2 cellular contexts compared by ENCODE assay signal in the genomic region with DNA sequence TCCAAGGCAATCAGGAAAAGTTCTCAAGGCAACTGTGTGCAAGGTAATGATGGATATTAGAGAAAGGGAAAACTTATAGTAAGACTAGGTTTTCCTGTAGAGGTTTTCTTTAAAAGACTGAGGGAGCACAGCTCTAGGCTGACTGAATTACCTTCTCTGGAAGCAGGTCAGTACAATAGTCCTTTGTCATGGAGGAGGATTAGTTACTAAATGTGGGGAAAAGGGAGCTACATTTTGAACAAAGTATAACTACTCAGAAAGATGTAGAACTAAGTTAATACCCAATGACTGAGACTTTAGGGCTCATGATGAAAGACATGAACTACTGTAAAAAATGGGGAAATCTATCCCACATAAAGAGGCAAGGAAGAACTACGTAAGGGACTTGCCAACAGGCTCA.
TF ChIP-seq lines count a peak whose summit lies in the region.

No MANE protein-coding gene starts in this region.

TF ChIP-seq in H1, 55 proteins besides CTCF, POLR2A, EP300 and RAD21:
- TF ChIP-seq CBX8 (IDR thresholded peaks at IDR 0.05; ENCODE audit: borderline replicate concordance, low read depth, low read length) = no peak
- TF ChIP-seq, protein P1, sequence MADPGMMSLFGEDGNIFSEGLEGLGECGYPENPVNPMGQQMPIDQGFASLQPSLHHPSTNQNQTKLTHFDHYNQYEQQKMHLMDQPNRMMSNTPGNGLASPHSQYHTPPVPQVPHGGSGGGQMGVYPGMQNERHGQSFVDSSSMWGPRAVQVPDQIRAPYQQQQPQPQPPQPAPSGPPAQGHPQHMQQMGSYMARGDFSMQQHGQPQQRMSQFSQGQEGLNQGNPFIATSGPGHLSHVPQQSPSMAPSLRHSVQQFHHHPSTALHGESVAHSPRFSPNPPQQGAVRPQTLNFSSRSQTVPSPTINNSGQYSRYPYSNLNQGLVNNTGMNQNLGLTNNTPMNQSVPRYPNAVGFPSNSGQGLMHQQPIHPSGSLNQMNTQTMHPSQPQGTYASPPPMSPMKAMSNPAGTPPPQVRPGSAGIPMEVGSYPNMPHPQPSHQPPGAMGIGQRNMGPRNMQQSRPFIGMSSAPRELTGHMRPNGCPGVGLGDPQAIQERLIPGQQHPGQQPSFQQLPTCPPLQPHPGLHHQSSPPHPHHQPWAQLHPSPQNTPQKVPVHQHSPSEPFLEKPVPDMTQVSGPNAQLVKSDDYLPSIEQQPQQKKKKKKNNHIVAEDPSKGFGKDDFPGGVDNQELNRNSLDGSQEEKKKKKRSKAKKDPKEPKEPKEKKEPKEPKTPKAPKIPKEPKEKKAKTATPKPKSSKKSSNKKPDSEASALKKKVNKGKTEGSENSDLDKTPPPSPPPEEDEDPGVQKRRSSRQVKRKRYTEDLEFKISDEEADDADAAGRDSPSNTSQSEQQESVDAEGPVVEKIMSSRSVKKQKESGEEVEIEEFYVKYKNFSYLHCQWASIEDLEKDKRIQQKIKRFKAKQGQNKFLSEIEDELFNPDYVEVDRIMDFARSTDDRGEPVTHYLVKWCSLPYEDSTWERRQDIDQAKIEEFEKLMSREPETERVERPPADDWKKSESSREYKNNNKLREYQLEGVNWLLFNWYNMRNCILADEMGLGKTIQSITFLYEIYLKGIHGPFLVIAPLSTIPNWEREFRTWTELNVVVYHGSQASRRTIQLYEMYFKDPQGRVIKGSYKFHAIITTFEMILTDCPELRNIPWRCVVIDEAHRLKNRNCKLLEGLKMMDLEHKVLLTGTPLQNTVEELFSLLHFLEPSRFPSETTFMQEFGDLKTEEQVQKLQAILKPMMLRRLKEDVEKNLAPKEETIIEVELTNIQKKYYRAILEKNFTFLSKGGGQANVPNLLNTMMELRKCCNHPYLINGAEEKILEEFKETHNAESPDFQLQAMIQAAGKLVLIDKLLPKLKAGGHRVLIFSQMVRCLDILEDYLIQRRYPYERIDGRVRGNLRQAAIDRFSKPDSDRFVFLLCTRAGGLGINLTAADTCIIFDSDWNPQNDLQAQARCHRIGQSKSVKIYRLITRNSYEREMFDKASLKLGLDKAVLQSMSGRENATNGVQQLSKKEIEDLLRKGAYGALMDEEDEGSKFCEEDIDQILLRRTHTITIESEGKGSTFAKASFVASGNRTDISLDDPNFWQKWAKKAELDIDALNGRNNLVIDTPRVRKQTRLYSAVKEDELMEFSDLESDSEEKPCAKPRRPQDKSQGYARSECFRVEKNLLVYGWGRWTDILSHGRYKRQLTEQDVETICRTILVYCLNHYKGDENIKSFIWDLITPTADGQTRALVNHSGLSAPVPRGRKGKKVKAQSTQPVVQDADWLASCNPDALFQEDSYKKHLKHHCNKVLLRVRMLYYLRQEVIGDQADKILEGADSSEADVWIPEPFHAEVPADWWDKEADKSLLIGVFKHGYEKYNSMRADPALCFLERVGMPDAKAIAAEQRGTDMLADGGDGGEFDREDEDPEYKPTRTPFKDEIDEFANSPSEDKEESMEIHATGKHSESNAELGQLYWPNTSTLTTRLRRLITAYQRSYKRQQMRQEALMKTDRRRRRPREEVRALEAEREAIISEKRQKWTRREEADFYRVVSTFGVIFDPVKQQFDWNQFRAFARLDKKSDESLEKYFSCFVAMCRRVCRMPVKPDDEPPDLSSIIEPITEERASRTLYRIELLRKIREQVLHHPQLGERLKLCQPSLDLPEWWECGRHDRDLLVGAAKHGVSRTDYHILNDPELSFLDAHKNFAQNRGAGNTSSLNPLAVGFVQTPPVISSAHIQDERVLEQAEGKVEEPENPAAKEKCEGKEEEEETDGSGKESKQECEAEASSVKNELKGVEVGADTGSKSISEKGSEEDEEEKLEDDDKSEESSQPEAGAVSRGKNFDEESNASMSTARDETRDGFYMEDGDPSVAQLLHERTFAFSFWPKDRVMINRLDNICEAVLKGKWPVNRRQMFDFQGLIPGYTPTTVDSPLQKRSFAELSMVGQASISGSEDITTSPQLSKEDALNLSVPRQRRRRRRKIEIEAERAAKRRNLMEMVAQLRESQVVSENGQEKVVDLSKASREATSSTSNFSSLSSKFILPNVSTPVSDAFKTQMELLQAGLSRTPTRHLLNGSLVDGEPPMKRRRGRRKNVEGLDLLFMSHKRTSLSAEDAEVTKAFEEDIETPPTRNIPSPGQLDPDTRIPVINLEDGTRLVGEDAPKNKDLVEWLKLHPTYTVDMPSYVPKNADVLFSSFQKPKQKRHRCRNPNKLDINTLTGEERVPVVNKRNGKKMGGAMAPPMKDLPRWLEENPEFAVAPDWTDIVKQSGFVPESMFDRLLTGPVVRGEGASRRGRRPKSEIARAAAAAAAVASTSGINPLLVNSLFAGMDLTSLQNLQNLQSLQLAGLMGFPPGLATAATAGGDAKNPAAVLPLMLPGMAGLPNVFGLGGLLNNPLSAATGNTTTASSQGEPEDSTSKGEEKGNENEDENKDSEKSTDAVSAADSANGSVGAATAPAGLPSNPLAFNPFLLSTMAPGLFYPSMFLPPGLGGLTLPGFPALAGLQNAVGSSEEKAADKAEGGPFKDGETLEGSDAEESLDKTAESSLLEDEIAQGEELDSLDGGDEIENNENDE (IDR thresholded peaks at IDR 0.05; ENCODE audit: insufficient replicate concordance, low read length) = peak; percentile 33

TF ChIP-seq in SK-N-SH treated with all-trans-retinoic acid at 6 μM for 48 hours, 23 proteins besides CTCF, POLR2A, EP300 and RAD21:
- TF ChIP-seq ZNF8 (CRISPR knock-in tag; IDR thresholded peaks at IDR 0.05) = no peak
- no peak for TF ChIP-seq ZNF70 (CRISPR knock-in tag; IDR thresholded peaks at IDR 0.05)
- TF ChIP-seq, protein P2, sequence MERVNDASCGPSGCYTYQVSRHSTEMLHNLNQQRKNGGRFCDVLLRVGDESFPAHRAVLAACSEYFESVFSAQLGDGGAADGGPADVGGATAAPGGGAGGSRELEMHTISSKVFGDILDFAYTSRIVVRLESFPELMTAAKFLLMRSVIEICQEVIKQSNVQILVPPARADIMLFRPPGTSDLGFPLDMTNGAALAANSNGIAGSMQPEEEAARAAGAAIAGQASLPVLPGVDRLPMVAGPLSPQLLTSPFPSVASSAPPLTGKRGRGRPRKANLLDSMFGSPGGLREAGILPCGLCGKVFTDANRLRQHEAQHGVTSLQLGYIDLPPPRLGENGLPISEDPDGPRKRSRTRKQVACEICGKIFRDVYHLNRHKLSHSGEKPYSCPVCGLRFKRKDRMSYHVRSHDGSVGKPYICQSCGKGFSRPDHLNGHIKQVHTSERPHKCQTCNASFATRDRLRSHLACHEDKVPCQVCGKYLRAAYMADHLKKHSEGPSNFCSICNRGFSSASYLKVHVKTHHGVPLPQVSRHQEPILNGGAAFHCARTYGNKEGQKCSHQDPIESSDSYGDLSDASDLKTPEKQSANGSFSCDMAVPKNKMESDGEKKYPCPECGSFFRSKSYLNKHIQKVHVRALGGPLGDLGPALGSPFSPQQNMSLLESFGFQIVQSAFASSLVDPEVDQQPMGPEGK (CRISPR knock-in tag; IDR thresholded peaks at IDR 0.05; ENCODE audit: borderline replicate concordance) = no peak
- TF ChIP-seq ZC3H10 (CRISPR knock-in tag; IDR thresholded peaks at IDR 0.05) = no peak
- TF ChIP-seq, protein P3, sequence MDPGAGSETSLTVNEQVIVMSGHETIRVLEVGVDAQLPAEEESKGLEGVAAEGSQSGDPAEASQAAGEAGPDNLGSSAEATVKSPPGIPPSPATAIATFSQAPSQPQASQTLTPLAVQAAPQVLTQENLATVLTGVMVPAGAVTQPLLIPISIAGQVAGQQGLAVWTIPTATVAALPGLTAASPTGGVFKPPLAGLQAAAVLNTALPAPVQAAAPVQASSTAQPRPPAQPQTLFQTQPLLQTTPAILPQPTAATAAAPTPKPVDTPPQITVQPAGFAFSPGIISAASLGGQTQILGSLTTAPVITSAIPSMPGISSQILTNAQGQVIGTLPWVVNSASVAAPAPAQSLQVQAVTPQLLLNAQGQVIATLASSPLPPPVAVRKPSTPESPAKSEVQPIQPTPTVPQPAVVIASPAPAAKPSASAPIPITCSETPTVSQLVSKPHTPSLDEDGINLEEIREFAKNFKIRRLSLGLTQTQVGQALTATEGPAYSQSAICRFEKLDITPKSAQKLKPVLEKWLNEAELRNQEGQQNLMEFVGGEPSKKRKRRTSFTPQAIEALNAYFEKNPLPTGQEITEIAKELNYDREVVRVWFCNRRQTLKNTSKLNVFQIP (CRISPR knock-in tag; IDR thresholded peaks at IDR 0.05; ENCODE audit: borderline replicate concordance, low read depth) = no peak
- TF ChIP-seq PPARA (CRISPR knock-in tag; IDR thresholded peaks at IDR 0.05; ENCODE audit: borderline replicate concordance) = no peak
- TF ChIP-seq, protein P4, sequence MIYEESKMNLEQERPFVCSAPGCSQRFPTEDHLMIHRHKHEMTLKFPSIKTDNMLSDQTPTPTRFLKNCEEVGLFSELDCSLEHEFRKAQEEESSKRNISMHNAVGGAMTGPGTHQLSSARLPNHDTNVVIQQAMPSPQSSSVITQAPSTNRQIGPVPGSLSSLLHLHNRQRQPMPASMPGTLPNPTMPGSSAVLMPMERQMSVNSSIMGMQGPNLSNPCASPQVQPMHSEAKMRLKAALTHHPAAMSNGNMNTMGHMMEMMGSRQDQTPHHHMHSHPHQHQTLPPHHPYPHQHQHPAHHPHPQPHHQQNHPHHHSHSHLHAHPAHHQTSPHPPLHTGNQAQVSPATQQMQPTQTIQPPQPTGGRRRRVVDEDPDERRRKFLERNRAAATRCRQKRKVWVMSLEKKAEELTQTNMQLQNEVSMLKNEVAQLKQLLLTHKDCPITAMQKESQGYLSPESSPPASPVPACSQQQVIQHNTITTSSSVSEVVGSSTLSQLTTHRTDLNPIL (CRISPR knock-in tag; IDR thresholded peaks at IDR 0.05; ENCODE audit: low read depth) = no peak
- TF ChIP-seq ESRRG (CRISPR knock-in tag; IDR thresholded peaks at IDR 0.05) = no peak
- TF ChIP-seq, protein P5, sequence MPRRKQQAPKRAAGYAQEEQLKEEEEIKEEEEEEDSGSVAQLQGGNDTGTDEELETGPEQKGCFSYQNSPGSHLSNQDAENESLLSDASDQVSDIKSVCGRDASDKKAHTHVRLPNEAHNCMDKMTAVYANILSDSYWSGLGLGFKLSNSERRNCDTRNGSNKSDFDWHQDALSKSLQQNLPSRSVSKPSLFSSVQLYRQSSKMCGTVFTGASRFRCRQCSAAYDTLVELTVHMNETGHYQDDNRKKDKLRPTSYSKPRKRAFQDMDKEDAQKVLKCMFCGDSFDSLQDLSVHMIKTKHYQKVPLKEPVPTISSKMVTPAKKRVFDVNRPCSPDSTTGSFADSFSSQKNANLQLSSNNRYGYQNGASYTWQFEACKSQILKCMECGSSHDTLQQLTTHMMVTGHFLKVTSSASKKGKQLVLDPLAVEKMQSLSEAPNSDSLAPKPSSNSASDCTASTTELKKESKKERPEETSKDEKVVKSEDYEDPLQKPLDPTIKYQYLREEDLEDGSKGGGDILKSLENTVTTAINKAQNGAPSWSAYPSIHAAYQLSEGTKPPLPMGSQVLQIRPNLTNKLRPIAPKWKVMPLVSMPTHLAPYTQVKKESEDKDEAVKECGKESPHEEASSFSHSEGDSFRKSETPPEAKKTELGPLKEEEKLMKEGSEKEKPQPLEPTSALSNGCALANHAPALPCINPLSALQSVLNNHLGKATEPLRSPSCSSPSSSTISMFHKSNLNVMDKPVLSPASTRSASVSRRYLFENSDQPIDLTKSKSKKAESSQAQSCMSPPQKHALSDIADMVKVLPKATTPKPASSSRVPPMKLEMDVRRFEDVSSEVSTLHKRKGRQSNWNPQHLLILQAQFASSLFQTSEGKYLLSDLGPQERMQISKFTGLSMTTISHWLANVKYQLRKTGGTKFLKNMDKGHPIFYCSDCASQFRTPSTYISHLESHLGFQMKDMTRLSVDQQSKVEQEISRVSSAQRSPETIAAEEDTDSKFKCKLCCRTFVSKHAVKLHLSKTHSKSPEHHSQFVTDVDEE (CRISPR knock-in tag; IDR thresholded peaks at IDR 0.05) = no peak
- TF ChIP-seq ZNF565 (CRISPR knock-in tag; conservative IDR thresholded peaks at IDR 0.05; ENCODE audit: low read depth) = no peak
